Comparison of ENCODE assay signal across 18 cellular contexts in the genomic region with DNA sequence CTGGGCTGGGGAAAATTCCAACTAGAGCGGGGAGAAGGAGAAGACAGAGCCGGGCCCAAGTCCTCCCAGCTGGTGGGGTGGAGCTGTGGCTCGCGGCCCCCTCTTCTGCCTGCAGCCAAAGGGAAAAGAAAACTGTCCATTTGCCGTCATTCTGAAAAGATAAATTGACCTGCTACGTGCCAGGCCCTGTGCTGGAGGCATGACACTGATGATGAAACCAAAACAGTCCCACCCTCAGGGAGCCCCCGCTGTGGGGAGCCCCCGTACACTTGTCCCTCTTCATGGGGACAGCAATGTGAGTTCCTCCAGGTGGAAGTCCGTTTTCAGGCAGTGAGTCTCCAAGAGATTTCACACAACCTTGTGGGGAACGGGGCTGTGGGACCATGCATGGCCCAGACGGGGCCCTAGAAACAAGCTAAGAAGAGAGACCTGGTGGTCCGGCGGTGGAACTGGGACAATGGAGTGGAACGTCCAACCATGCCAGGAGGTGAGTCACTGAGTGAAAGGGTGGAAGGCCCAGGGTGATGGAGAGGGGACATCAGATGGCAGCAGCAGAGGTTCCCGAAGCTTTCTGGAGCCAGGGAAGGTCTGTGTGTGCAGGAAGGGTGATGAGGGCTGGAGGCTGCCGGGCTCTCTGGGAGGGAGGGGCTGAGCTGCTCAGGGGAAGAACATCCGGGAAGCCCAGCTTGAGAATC.
DNase-seq lines count a peak whose midpoint lies in the region; ATAC-seq and TF ChIP-seq lines count a peak whose summit lies in the region.
"Had no signal": no experiment of that assay in that cellular context is flagged by ENCODE, and none has a peak within 500 bp of the region (broad histone marks: within the 10 kb centered on the region; RNA-seq: fewer than 3 reads in every experiment).

No MANE protein-coding gene starts in this region.

- intact Hi-C loops in upper lobe of right lung (cut with DNase I) = no loop called here

- H3K9me3 ChIP-seq in Peyer's patch (no peaks in the 10 kb centered on the region), upper lobe of right lung (no peaks in the 10 kb centered on the region)

- no peak for TF ChIP-seq POLR2A in Peyer's patch (IDR thresholded peaks at IDR 0.05)

- H3K36me3 ChIP-seq in Peyer's patch (no peaks in the 10 kb centered on the region), upper lobe of right lung (no peaks in the 10 kb centered on the region)
- H3K36me3 ChIP-seq: BE2C, tibial nerve had no signal

- DNase-seq in Peyer's patch (peak in 2 of 3 donors; percentile 45 to 46), fibroblast of mammary gland (ENCODE audit: low read depth) (peak; percentile 11), mesenteric fat pad (ENCODE audit: low spot score) (peak; percentile 84), upper lobe of right lung (peak; percentile 55), inferior parietal cortex (ENCODE audit: extremely low spot score) (no peak), NCI-H1694 (lab: John Stamatoyannopoulos, UW) (no peak)
- DNase-seq: BE2C, foreskin keratinocyte, GDM1, H7, NCI-H526 treated with DMSO at 0.1 percent for 48 hours, SIG-M5 had no signal

- H3K27ac ChIP-seq in Peyer's patch (peak overlapping the region in 3 of 4 donors; percentile 9 to 77 (median 51)), upper lobe of right lung (no peak overlapping the region)
- H3K27ac ChIP-seq: foreskin keratinocyte, VCaP had no signal

- ATAC-seq in upper lobe of right lung (no peak), GM21528 (IDR thresholded peaks at IDR 0.05; ENCODE audit: low FRiP score, unreplicated experiment) (no peak)
- ATAC-seq: activated naive CD4-positive, alpha-beta T cell treated with anti-CD3 and anti-CD28 coated beads, Interleukin-2, amount 50 U/mL, for 72 hours; foreskin keratinocyte; left colon; stimulated activated memory B cell treated with anti-CD40 and anti-IgM and Interleukin-4, amounts not matched to agents 10 μg/mL and 1 μg/mL and 100 μg/mL, for 72 hours had no signal

- H3K27me3 ChIP-seq in Peyer's patch = no peaks in the 10 kb centered on the region
- H3K27me3 ChIP-seq in upper lobe of right lung = no peaks in the 10 kb centered on the region
- H3K27me3 ChIP-seq: BE2C, foreskin keratinocyte, tibial nerve had no signal

- H3K4me3 ChIP-seq in Peyer's patch = no peak overlapping the region
- no peak overlapping the region for H3K4me3 ChIP-seq in fibroblast of mammary gland (ENCODE audit: control insufficient read depth, low read depth, low read length)
- H3K4me3 ChIP-seq in upper lobe of right lung = no peak overlapping the region
- H3K4me3 ChIP-seq: tibial nerve had no signal

- no peak for TF ChIP-seq CTCF in Peyer's patch (IDR thresholded peaks at IDR 0.05)
- no peak for TF ChIP-seq CTCF in fibroblast of mammary gland (conservative IDR thresholded peaks at IDR 0.05; ENCODE audit: control insufficient read depth, insufficient read depth, low read depth, low read length)
- no peak for TF ChIP-seq CTCF in upper lobe of right lung (IDR thresholded peaks at IDR 0.05)

- no peaks in the 10 kb centered on the region for H3K4me1 ChIP-seq in Peyer's patch
- no peaks in the 10 kb centered on the region for H3K4me1 ChIP-seq in upper lobe of right lung
- H3K4me1 ChIP-seq: BE2C, foreskin keratinocyte had no signal

Comparison
In these comparisons a context has a peak if more than half of its experiments do, and no peak if none do; other contexts are left out.
1. DNase-seq: peak in Peyer's patch (2 of 3), fibroblast of mammary gland (single experiment), mesenteric fat pad (single experiment) and upper lobe of right lung (single experiment); none in inferior parietal cortex (single experiment) and NCI-H1694 (single experiment).